11 cellular contexts compared by ENCODE assay signal in the genomic region with DNA sequence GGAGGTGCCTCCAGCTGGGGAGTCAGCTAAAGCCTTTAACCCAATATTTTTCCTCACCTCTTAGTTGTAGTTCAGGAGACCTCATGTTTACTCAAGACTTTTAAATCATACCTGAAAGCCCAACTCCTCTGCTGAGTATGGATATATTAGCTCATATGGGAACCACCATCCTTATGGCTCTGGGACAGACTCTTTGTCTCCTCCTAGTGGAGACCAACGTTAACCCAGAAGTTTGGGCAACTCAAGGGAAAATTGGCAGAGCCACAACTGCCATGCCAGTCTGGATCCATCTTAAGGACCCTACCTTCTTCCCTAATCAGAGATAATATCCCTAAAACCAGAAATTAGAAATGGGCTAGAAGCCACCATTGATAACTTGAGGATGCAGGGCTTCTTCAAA.
A peak's percentile ranks its signal among the peaks of the same experiment; 100 is the strongest.
DNase-seq lines count a peak whose midpoint lies in the region; ATAC-seq and FAIRE-seq lines count a peak whose summit lies in the region.
"Had no signal": no experiment of that assay in that cellular context is flagged by ENCODE, and none has a peak within 500 bp of the region (broad histone marks: within the 10 kb centered on the region; RNA-seq: fewer than 3 reads in every experiment).

No MANE protein-coding gene starts in this region.

- peak; percentile 59 for FAIRE-seq in G401.6 (lab: Jason Lieb, UNC)
- FAIRE-seq: TTC549 had no signal

- in situ Hi-C loops in SK-MEL-5 (cut with HindIII; ENCODE audit: low pct_unique_long_range_greater_than_20kb, low sequenced_read_pairs) = no loop called here

- peak; percentile 70 for ATAC-seq in GM19455 (IDR thresholded peaks at IDR 0.05; ENCODE audit: unreplicated experiment)
- no peak for ATAC-seq in HG02610 (IDR thresholded peaks at IDR 0.05; ENCODE audit: unreplicated experiment)
- no peak for ATAC-seq in GM18907 (IDR thresholded peaks at IDR 0.05; ENCODE audit: unreplicated experiment)

- DNase-seq in SK-MEL-5 (ENCODE audit: low read depth, low spot score) (peak; percentile 63), lung microvascular endothelial cell (ENCODE audit: low read depth in 2 of 2) (peak; percentile 24 to 42)
- no peak for DNase-seq in activated CD4-positive, CD25-positive, alpha-beta regulatory T cell (lab: John Stamatoyannopoulos, UW)
- DNase-seq: activated effector memory CD4-positive, alpha-beta T cell treated with Interleukin-2 at 50 U/mL for 16 hours; islet precursor cell; NCI-H510A had no signal

Comparison
In these comparisons a context has a peak if more than half of its experiments do, and no peak if none do; other contexts are left out.
1. DNase-seq: peak in SK-MEL-5 (single experiment) and lung microvascular endothelial cell (2 of 2); none in activated CD4-positive, CD25-positive, alpha-beta regulatory T cell (0 of 4).